Comparison of ENCODE assay signal across 19 cellular contexts in the genomic region with DNA sequence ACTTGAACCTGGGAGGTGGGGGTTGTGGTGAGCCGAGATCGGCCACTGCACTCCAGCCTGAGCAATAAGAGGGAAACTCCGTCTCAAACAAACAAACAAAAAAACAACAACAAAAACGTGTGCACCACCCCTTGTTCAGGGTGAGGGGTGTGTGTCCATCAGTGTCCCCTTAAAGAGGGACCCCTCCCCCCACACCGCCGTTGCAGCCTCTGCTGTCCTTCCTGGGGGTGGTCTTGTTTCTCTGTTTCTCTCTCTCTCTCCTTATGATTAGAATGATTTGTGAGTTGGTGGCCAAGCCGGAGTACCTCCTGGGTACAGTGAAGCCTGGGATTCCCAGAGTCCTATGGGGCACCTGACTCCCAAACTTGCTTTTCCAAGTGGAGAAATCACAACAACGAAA. TPM values are rescaled to one million over a fixed set of nuclear protein-coding genes. Genes with fewer than 3 reads are reported as not detected.
DNase-seq lines count a peak whose midpoint lies in the region; ATAC-seq, FAIRE-seq and TF ChIP-seq lines count a peak whose summit lies in the region.
"Had no signal": no experiment of that assay in that cellular context is flagged by ENCODE, and none has a peak within 500 bp of the region (broad histone marks: within the 10 kb centered on the region; RNA-seq: fewer than 3 reads in every experiment).

No MANE protein-coding gene starts in this region.

- no peaks in the 10 kb centered on the region for H3K36me3 Mint-ChIP-seq in activated T-cell treated with anti-CD3 and anti-CD28 coated beads, Interleukin-2, amount 50 U/mL, for 72 hours (ENCODE audit: insufficient read depth in 2 of 2)
- H3K36me3 Mint-ChIP-seq in activated naive CD8-positive, alpha-beta T cell treated with anti-CD3 and anti-CD28 coated beads, Interleukin-2, amount 10 ng/mL, durations not matched to agents 7 days and 5 days, result peaks cover 4% of the 10 kb centered on the region
- H3K36me3 Mint-ChIP-seq: naive B cell had no signal

- DNase-seq in activated T-cell treated with anti-CD3 and anti-CD28 coated beads, Interleukin-2, amount 50 U/mL, for 72 hours, result no peak
- DNase-seq in activated T-cell treated with anti-CD3 and anti-CD28 coated beads for 4 hours (no peak), trophoblast cell (no peak), NCI-H1930 (lab: John Stamatoyannopoulos, UW) (no peak), amniotic stem cell (lab: John Stamatoyannopoulos, UW) (no peak), D721Med (ENCODE audit: insufficient read length, low spot score) (no peak)
- DNase-seq in activated naive CD8-positive, alpha-beta T cell treated with anti-CD3 and anti-CD28 coated beads, Interleukin-2, amount 10 ng/mL, durations not matched to agents 7 days and 5 days, result no peak
- DNase-seq: brain microvascular endothelial cell, DMS79, GOT3, naive B cell, NCI-H187 treated with DMSO at 0.1 percent for 48 hours, NCI-H2227 treated with DMSO at 0.1 percent for 48 hours, NCI-H774 had no signal

- no peak overlapping the region for H3K4ac ChIP-seq in trophoblast cell (ENCODE audit: low read depth, low read length)

- no peak overlapping the region for H3K14ac ChIP-seq in trophoblast cell (ENCODE audit: low read length)

- H4K8ac ChIP-seq in trophoblast cell (ENCODE audit: low read depth, low read length), result no peak overlapping the region

- peak overlapping the region; percentile 17 for H2BK12ac ChIP-seq in trophoblast cell (ENCODE audit: low read length)

- H3K4me2 ChIP-seq in trophoblast cell (ENCODE audit: low read length), result no peak overlapping the region
- H3K4me2 ChIP-seq: KMS-11 had no signal

- H3K18ac ChIP-seq in trophoblast cell (ENCODE audit: low read length), result no peak overlapping the region

- no peaks in the 10 kb centered on the region for H3K27me3 ChIP-seq in trophoblast cell (ENCODE audit: insufficient read depth, low read length)
- H3K27me3 ChIP-seq: brain microvascular endothelial cell, tibial nerve had no signal

- H3K36me3 ChIP-seq in KOPT-K1 (ENCODE audit: insufficient read depth, low read length) (no peaks in the 10 kb centered on the region), trophoblast cell (ENCODE audit: control insufficient read depth in 1 of 2, insufficient read depth in 2 of 2, low read length in 2 of 2) (peaks cover 1 to 2% of the 10 kb centered on the region in 2 experiments)
- H3K36me3 ChIP-seq: brain microvascular endothelial cell, tibial nerve had no signal

- no peak overlapping the region for H4K91ac ChIP-seq in trophoblast cell (ENCODE audit: low read depth, low read length)

- peaks cover 75% of the 10 kb centered on the region for H3K4me1 Mint-ChIP-seq in activated T-cell treated with anti-CD3 and anti-CD28 coated beads, Interleukin-2, amount 50 U/mL, for 72 hours (ENCODE audit: low read depth)
- peaks cover 65% of the 10 kb centered on the region for H3K4me1 Mint-ChIP-seq in activated naive CD8-positive, alpha-beta T cell treated with anti-CD3 and anti-CD28 coated beads, Interleukin-2, amount 10 ng/mL, durations not matched to agents 7 days and 5 days

- peak overlapping the region; percentile 25 for H2AK5ac ChIP-seq in trophoblast cell (ENCODE audit: low read length)

- no peaks in the 10 kb centered on the region for H3K79me2 ChIP-seq in trophoblast cell (ENCODE audit: control insufficient read depth, insufficient read depth, low read length, poor library complexity)

- no peak for TF ChIP-seq CTCF in D721Med (IDR thresholded peaks at IDR 0.05; ENCODE audit: insufficient read depth, missing control alignments)

- ATAC-seq in activated T-cell treated with anti-CD3 and anti-CD28 coated beads, Interleukin-2, amount 50 U/mL, for 72 hours (replicated peaks in 1 of 2), result no peak
- ATAC-seq in activated naive CD8-positive, alpha-beta T cell treated with anti-CD3 and anti-CD28 coated beads, Interleukin-2, amount 10 ng/mL, durations not matched to agents 7 days and 5 days (ENCODE audit: low read depth), result no peak

- POLR2A ChIA-PET in activated naive CD8-positive, alpha-beta T cell treated with anti-CD3 and anti-CD28 coated beads, Interleukin-2, amount 10 ng/mL, durations not matched to agents 7 days and 5 days (lab: Charles Lee), result interaction anchor here (1.0 to 2.9 kb wide), 13 partner anchors 10 to 69 kb away, joined by 3 to 30 read pairs (median 6); no protein-coding TSS in a partner anchor

- H3K9ac ChIP-seq in trophoblast cell (ENCODE audit: low read length), result no peak overlapping the region
- H3K9ac ChIP-seq: KMS-11 had no signal

- WGBS in trophoblast cell (ENCODE audit: extremely low coverage, insufficient coverage, insufficient read length), result no CpG with 5 or more reads among the region's 8 CpGs

- no peaks in the 10 kb centered on the region for H3K9me3 ChIP-seq in KOPT-K1 (ENCODE audit: insufficient read depth, low read length, poor library complexity, severe bottlenecking)
- H3K9me3 ChIP-seq in trophoblast cell (ENCODE audit: insufficient read depth, low read depth, low read length), result no peaks in the 10 kb centered on the region
- H3K9me3 ChIP-seq: tibial nerve had no signal

- H3K23ac ChIP-seq in trophoblast cell (ENCODE audit: low read length), result no peak overlapping the region

- H3K4me3 ChIP-seq in trophoblast cell (ENCODE audit: low read depth, low read length), result no peak overlapping the region
- H3K4me3 ChIP-seq: tibial nerve had no signal

- peak overlapping the region; percentile 80 to 84 for H3K4me3 Mint-ChIP-seq in activated T-cell treated with anti-CD3 and anti-CD28 coated beads, Interleukin-2, amount 50 U/mL, for 72 hours
- H3K4me3 Mint-ChIP-seq in activated naive CD8-positive, alpha-beta T cell treated with anti-CD3 and anti-CD28 coated beads, Interleukin-2, amount 10 ng/mL, durations not matched to agents 7 days and 5 days, result peak overlapping the region; percentile 81

- no peaks in the 10 kb centered on the region for H3K27me3 Mint-ChIP-seq in activated T-cell treated with anti-CD3 and anti-CD28 coated beads, Interleukin-2, amount 50 U/mL, for 72 hours (ENCODE audit: low read depth)
- no peaks in the 10 kb centered on the region for H3K27me3 Mint-ChIP-seq in activated naive CD8-positive, alpha-beta T cell treated with anti-CD3 and anti-CD28 coated beads, Interleukin-2, amount 10 ng/mL, durations not matched to agents 7 days and 5 days

- FAIRE-seq in D721Med (lab: Jason Lieb, UNC), result no peak
- FAIRE-seq: colon had no signal

- peak overlapping the region; percentile 74 for H3K27ac Mint-ChIP-seq in activated T-cell treated with anti-CD3 and anti-CD28 coated beads, Interleukin-2, amount 50 U/mL, for 72 hours
- H3K27ac Mint-ChIP-seq in activated naive CD8-positive, alpha-beta T cell treated with anti-CD3 and anti-CD28 coated beads, Interleukin-2, amount 10 ng/mL, durations not matched to agents 7 days and 5 days, result peak overlapping the region; percentile 98

- no peaks in the 10 kb centered on the region for H3K9me3 Mint-ChIP-seq in activated T-cell treated with anti-CD3 and anti-CD28 coated beads, Interleukin-2, amount 50 U/mL, for 72 hours
- no peaks in the 10 kb centered on the region for H3K9me3 Mint-ChIP-seq in activated naive CD8-positive, alpha-beta T cell treated with anti-CD3 and anti-CD28 coated beads, Interleukin-2, amount 10 ng/mL, durations not matched to agents 7 days and 5 days
- H3K9me3 Mint-ChIP-seq: naive B cell had no signal

- H2BK120ac ChIP-seq in trophoblast cell (ENCODE audit: insufficient read depth, low read length, poor library complexity), result no peak overlapping the region

- no peak overlapping the region for H2BK5ac ChIP-seq in trophoblast cell (ENCODE audit: low read depth, low read length, poor library complexity)

- peaks cover 0 to 6% of the 10 kb centered on the region in 2 experiments for H3K4me1 ChIP-seq in trophoblast cell (ENCODE audit: control insufficient read depth in 1 of 2, insufficient read depth in 2 of 2, low read length in 2 of 2)

- peaks cover 2% of the 10 kb centered on the region for H3K79me1 ChIP-seq in trophoblast cell (ENCODE audit: low read length)

- no peak overlapping the region for H2AFZ ChIP-seq in trophoblast cell (ENCODE audit: insufficient read depth, low read length, poor library complexity)

- H4K12ac ChIP-seq in trophoblast cell (ENCODE audit: low read depth, low read length), result no peak overlapping the region

- H3K27ac ChIP-seq in KOPT-K1 (ENCODE audit: low read depth, low read length, poor library complexity, severe bottlenecking) (peak overlapping the region; percentile 59), trophoblast cell (ENCODE audit: low read depth, low read length) (no peak overlapping the region)
- H3K27ac ChIP-seq: brain microvascular endothelial cell, KMS-11, tibial nerve, VCaP had no signal

RNA-seq across cellular contexts. Expression of a gene that starts 49.6 kb away (rescaled TPM):
- total RNA-seq in activated T-cell treated with anti-CD3 and anti-CD28 coated beads, Interleukin-2, amount 50 U/mL, for 72 hours, result 10 to 100 TPM; 36.5 to 48.2 TPM
- total RNA-seq in activated naive CD8-positive, alpha-beta T cell treated with anti-CD3 and anti-CD28 coated beads, Interleukin-2, amount 10 ng/mL, durations not matched to agents 7 days and 5 days, result 10 to 100 TPM; 63.2 to 65.5 TPM
- 97.8 and 100 TPM in 2 replicates for polyA plus RNA-seq in trophoblast cell (2013)
